18 cellular contexts compared by ENCODE assay signal in the genomic region with DNA sequence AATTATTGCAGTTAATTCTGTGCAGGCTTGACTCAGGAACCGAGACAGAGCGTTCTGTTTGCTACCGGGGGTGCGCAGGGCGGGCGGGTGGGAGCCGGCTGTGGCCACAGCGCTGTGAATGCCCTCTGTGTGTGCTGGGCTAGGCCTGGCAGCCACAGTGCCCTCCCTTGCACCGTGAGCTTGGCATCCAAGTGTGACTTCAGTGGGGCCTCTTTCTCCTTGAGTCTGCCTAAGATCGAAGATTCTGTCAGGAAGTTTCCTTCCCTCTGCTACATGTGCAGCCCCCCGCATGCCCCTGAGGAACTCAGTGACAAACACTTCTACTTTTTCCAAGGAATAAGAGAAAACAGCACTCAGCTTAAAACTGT. TPM values are rescaled to one million over a fixed set of nuclear protein-coding genes. Genes with fewer than 3 reads are reported as not detected.
"Had no signal": no experiment of that assay in that cellular context is flagged by ENCODE, and none has a peak within 500 bp of the region (broad histone marks: within the 10 kb centered on the region; RNA-seq: fewer than 3 reads in every experiment).

No MANE protein-coding gene starts in this region.

- H3K36me3 Mint-ChIP-seq: natural killer cell, T-cell had no signal

- H3K4me3 Mint-ChIP-seq: activated CD8-positive, alpha-beta T cell treated with anti-CD3 and anti-CD28 coated beads, Interleukin-2, amount 10 ng/mL, durations not matched to agents 7 days and 5 days; activated T-helper 1 cell treated with anti-CD3 and anti-CD28 coated beads, Interleukin-12 subunit alpha, Interleukin-12 subunit beta, Interleukin-2, Interleukin-4 antibody, amounts not matched to agents 30 ng/mL and 10 ng/mL and 1 ng/mL, durations not matched to agents 14 hours and 24 hours and 36 hours; effector memory CD8-positive, alpha-beta T cell; natural killer cell; T-cell had no signal

- H3K9me3 ChIP-seq: gastroesophageal sphincter, stomach, upper lobe of left lung had no signal

- H3K36me3 ChIP-seq: gastroesophageal sphincter, stomach, upper lobe of left lung, WERI-Rb-1 had no signal

- DNase-seq: activated CD4-positive, alpha-beta T cell treated with anti-CD3 and anti-CD28 coated beads for 48 hours; activated CD8-positive, alpha-beta memory T cell treated with anti-CD3 and anti-CD28 coated beads, Interleukin-2, amount 50 U/mL, for 48 hours; activated CD8-positive, alpha-beta T cell treated with anti-CD3 and anti-CD28 coated beads, Interleukin-2, amount 10 ng/mL, durations not matched to agents 7 days and 5 days; activated naive CD4-positive, alpha-beta T cell; central memory CD4-positive, alpha-beta T cell; effector memory CD8-positive, alpha-beta T cell; natural killer cell; stimulated activated CD4-positive, alpha-beta T cell treated with anti-CD3 and anti-CD28 coated beads, Interleukin-4, amount 100 ng/mL, for 4 hours; stomach; T-cell; upper lobe of left lung; WERI-Rb-1 had no signal

- H3K27me3 ChIP-seq: gastroesophageal sphincter, hepatocyte, stomach, upper lobe of left lung had no signal

- H3K9me3 Mint-ChIP-seq: activated T-helper 1 cell treated with anti-CD3 and anti-CD28 coated beads, Interleukin-12 subunit alpha, Interleukin-12 subunit beta, Interleukin-2, Interleukin-4 antibody, amounts not matched to agents 30 ng/mL and 10 ng/mL and 1 ng/mL, durations not matched to agents 14 hours and 24 hours and 36 hours; effector memory CD8-positive, alpha-beta T cell; natural killer cell; T-cell had no signal

- H3K4me3 ChIP-seq: gastroesophageal sphincter, hepatocyte, stomach, upper lobe of left lung had no signal

- ATAC-seq: activated CD8-positive, alpha-beta T cell treated with anti-CD3 and anti-CD28 coated beads, Interleukin-2, amount 10 ng/mL, durations not matched to agents 7 days and 5 days; effector memory CD8-positive, alpha-beta T cell; gastroesophageal sphincter; natural killer cell; T-cell had no signal

- H3K27ac Mint-ChIP-seq: activated CD8-positive, alpha-beta T cell treated with anti-CD3 and anti-CD28 coated beads, Interleukin-2, amount 10 ng/mL, durations not matched to agents 7 days and 5 days; activated T-helper 1 cell treated with anti-CD3 and anti-CD28 coated beads, Interleukin-12 subunit alpha, Interleukin-12 subunit beta, Interleukin-2, Interleukin-4 antibody, amounts not matched to agents 30 ng/mL and 10 ng/mL and 1 ng/mL, durations not matched to agents 14 hours and 24 hours and 36 hours; effector memory CD8-positive, alpha-beta T cell; natural killer cell; T-cell had no signal

- H3K27ac ChIP-seq: epithelial cell of prostate, hepatocyte, WERI-Rb-1 had no signal

RNA-seq across cellular contexts. Expression of a gene that starts 19.8 kb away (rescaled TPM):
- total RNA-seq: activated CD8-positive, alpha-beta T cell treated with anti-CD3 and anti-CD28 coated beads, Interleukin-2, amount 10 ng/mL, durations not matched to agents 7 days and 5 days; activated T-helper 1 cell treated with anti-CD3 and anti-CD28 coated beads, Interleukin-12 subunit alpha, Interleukin-12 subunit beta, Interleukin-2, Interleukin-4 antibody, amounts not matched to agents 30 ng/mL and 10 ng/mL and 1 ng/mL, durations not matched to agents 14 hours and 24 hours and 36 hours; lung microvascular endothelial cell; mucosa of gallbladder; upper lobe of left lung had no signal
